20 cellular contexts compared by ENCODE assay signal in genomic region chr7:134351424-134351823, GRCh38. TPM values are rescaled to one million over a fixed set of nuclear protein-coding genes. Genes with fewer than 3 reads are reported as not detected.
A peak's percentile ranks its signal among the peaks of the same experiment; 100 is the strongest.
DNase-seq lines count a peak whose midpoint lies in the region; ATAC-seq and TF ChIP-seq lines count a peak whose summit lies in the region.
"Had no signal": no experiment of that assay in that cellular context is flagged by ENCODE, and none has a peak within 500 bp of the region (broad histone marks: within the 10 kb centered on the region; RNA-seq: fewer than 3 reads in every experiment).

No MANE protein-coding gene starts in this region.

- TF ChIP-seq EP300 in Ishikawa (IDR thresholded peaks at IDR 0.05; ENCODE audit: borderline replicate concordance), result no peak

- no peak for TF ChIP-seq RAD21 in Ishikawa (IDR thresholded peaks at IDR 0.05; ENCODE audit: low read depth)

- DNase-seq in Ammon's horn (ENCODE audit: low spot score) (peak; percentile 74), foreskin keratinocyte (no peak), medulla oblongata (ENCODE audit: extremely low spot score) (peak; percentile 28), NCI-H2196 treated with DMSO at 0.1 percent for 48 hours (lab: John Stamatoyannopoulos, UW; ENCODE audit: unreplicated experiment) (no peak), activated T-cell treated with anti-CD3 and anti-CD28 coated beads for 4 hours (no peak), NCI-H226 (no peak), mucosa of gallbladder (ENCODE audit: low spot score) (no peak)
- DNase-seq: activated CD4-positive, CD25-positive, alpha-beta regulatory T cell treated with anti-CD3 and anti-CD28 coated beads, Interleukin-2, amount 50 U/mL, for 72 hours; esophagus squamous epithelium; GM23248; left colon; natural killer cell; NCI-H1417; NCI-H524; sigmoid colon; SW 1271; uterus had no signal

- TF ChIP-seq CTCF in foreskin keratinocyte (conservative IDR thresholded peaks at IDR 0.05), result no peak

- no peak overlapping the region for H3K27ac ChIP-seq in foreskin keratinocyte
- H3K27ac ChIP-seq: esophagus squamous epithelium, gastroesophageal sphincter, GM23248, HL-60, sigmoid colon, uterus had no signal

- peak; percentile 26 for ATAC-seq in foreskin keratinocyte
- ATAC-seq: gastroesophageal sphincter, left colon, natural killer cell had no signal

- H3K4me1 ChIP-seq in foreskin keratinocyte, result no peaks in the 10 kb centered on the region
- H3K4me1 ChIP-seq: gastroesophageal sphincter, sigmoid colon, uterus had no signal

- peaks cover 11% of the 10 kb centered on the region for H3K27me3 ChIP-seq in foreskin keratinocyte
- H3K27me3 ChIP-seq: gastroesophageal sphincter, sigmoid colon, uterus had no signal

TF ChIP-seq in Ishikawa, 13 proteins besides CTCF, POLR2A, EP300 and RAD21:
- TF ChIP-seq EGR1 (IDR thresholded peaks at IDR 0.05) (no peak), USF1 (IDR thresholded peaks at IDR 0.05) (peak; percentile 59)

RNA-seq across cellular contexts. Expression of gene SLC35B4, which starts 34.7 kb away (rescaled TPM):
- total RNA-seq in foreskin keratinocyte, result 14.6 and 16.1 TPM in 2 replicates
- polyA plus RNA-seq in foreskin keratinocyte, result 7.8 and 8.4 TPM in 2 replicates
- 10.7 TPM for total RNA-seq in mucosa of gallbladder

Comparison
In these comparisons a context has a peak if more than half of its experiments do, and no peak if none do; other contexts are left out.
1. DNase-seq: peak in Ammon's horn (single experiment) and medulla oblongata (single experiment); none in foreskin keratinocyte (0 of 2), NCI-H2196 treated with DMSO at 0.1 percent for 48 hours (single experiment), activated T-cell treated with anti-CD3 and anti-CD28 coated beads for 4 hours (single experiment), NCI-H226 (single experiment) and mucosa of gallbladder (single experiment).